14 cellular contexts compared by ENCODE assay signal in the genomic region with DNA sequence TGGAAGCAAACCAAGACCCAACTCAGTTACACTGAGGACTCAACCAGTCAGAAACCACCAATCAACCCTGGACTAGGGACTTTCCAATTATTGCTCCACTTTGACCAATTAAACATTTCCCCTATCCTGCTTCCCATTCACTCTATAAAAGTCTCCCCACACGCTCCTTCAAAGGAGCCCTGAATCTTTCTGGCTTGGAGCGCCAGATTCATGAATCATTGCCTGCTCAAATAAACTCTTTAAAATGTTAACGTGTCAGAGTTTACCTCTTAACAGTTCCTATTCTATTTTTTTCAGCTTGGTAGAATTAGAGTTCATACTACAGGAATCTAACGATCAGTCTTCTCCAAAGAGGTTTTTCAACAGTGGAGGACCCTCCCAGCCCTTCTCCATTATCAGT. TPM values are rescaled to one million over a fixed set of nuclear protein-coding genes. Genes with fewer than 3 reads are reported as not detected.
A peak's percentile ranks its signal among the peaks of the same experiment; 100 is the strongest.
DNase-seq lines count a peak whose midpoint lies in the region; ATAC-seq and TF ChIP-seq lines count a peak whose summit lies in the region.
"Had no signal": no experiment of that assay in that cellular context is flagged by ENCODE, and none has a peak within 500 bp of the region (broad histone marks: within the 10 kb centered on the region; RNA-seq: fewer than 3 reads in every experiment).

No MANE protein-coding gene starts in this region.

- in situ Hi-C loops in brain microvascular endothelial cell (cut with HindIII; ENCODE audit: low pct_ligation_motif_present, low sequenced_read_pairs): no loop called here

- intact Hi-C loops in lower lobe of right lung (cut with DNase I): no loop called here
- intact Hi-C loops in activated CD4-positive, alpha-beta T cell treated with anti-CD3 and anti-CD28 coated beads, Interleukin-2, amount 10 ng/mL, durations not matched to agents 24 days and 14 days (cut with micrococcal nuclease): no loop called here

- peak; percentile 10 for DNase-seq in DMS53 (lab: John Stamatoyannopoulos, UW)
- DNase-seq in DMS53 treated with DMSO at 0.1 percent for 48 hours (lab: John Stamatoyannopoulos, UW; ENCODE audit: unreplicated experiment): no peak
- DNase-seq in brain microvascular endothelial cell: peak; percentile 70
- no peak for DNase-seq in lower lobe of right lung
- DNase-seq in 8988T: no peak
- DNase-seq in COR-L47 (lab: John Stamatoyannopoulos, UW): no peak
- no peak for DNase-seq in activated CD4-positive, alpha-beta T cell treated with anti-CD3 and anti-CD28 coated beads, Interleukin-2, amount 10 ng/mL, durations not matched to agents 24 days and 14 days
- no peak for DNase-seq in NCI-H1930 (lab: John Stamatoyannopoulos, UW)
- DNase-seq: activated CD4-positive, alpha-beta T cell treated with anti-CD3 and anti-CD28 coated beads, Interleukin-2, amount 50 U/mL, for 4 hours; NCI-H510A had no signal

- no peaks in the 10 kb centered on the region for H3K36me3 ChIP-seq in brain microvascular endothelial cell (replicated peaks)
- no peaks in the 10 kb centered on the region for H3K36me3 ChIP-seq in lower lobe of right lung

- H3K27me3 ChIP-seq in brain microvascular endothelial cell (replicated peaks) (no peaks in the 10 kb centered on the region), lower lobe of right lung (ENCODE audit: low read depth) (no peaks in the 10 kb centered on the region)

- no peak overlapping the region for H3K27ac Mint-ChIP-seq in activated CD4-positive, alpha-beta T cell treated with anti-CD3 and anti-CD28 coated beads, Interleukin-2, amount 10 ng/mL, durations not matched to agents 24 days and 14 days
- H3K27ac Mint-ChIP-seq: activated naive CD8-positive, alpha-beta T cell had no signal

- H3K27ac ChIP-seq in brain microvascular endothelial cell (peak overlapping the region; percentile 76), lower lobe of right lung (peak overlapping the region; percentile 31)
- H3K27ac ChIP-seq: 22Rv1 had no signal

- H3K4me1 Mint-ChIP-seq in activated CD4-positive, alpha-beta T cell treated with anti-CD3 and anti-CD28 coated beads, Interleukin-2, amount 10 ng/mL, durations not matched to agents 24 days and 14 days: peaks cover 1% of the 10 kb centered on the region

- H3K9me3 ChIP-seq in lower lobe of right lung: no peaks in the 10 kb centered on the region

- ATAC-seq in lower lobe of right lung: peak in 1 of 2 donors; percentile 55

- H3K4me1 ChIP-seq in lower lobe of right lung: no peaks in the 10 kb centered on the region

- no peaks in the 10 kb centered on the region for H3K36me3 Mint-ChIP-seq in activated CD4-positive, alpha-beta T cell treated with anti-CD3 and anti-CD28 coated beads, Interleukin-2, amount 10 ng/mL, durations not matched to agents 24 days and 14 days (ENCODE audit: low read depth)
- H3K36me3 Mint-ChIP-seq: activated naive CD8-positive, alpha-beta T cell had no signal

- TF ChIP-seq CTCF in brain microvascular endothelial cell (IDR thresholded peaks at IDR 0.05; ENCODE audit: low read depth, low read length, missing control alignments) (no peak), lower lobe of right lung (IDR thresholded peaks at IDR 0.05) (no peak)

- H3K4me3 Mint-ChIP-seq in activated CD4-positive, alpha-beta T cell treated with anti-CD3 and anti-CD28 coated beads, Interleukin-2, amount 10 ng/mL, durations not matched to agents 24 days and 14 days: no peak overlapping the region
- H3K4me3 Mint-ChIP-seq: activated naive CD8-positive, alpha-beta T cell had no signal

- no peaks in the 10 kb centered on the region for H3K9me3 Mint-ChIP-seq in activated CD4-positive, alpha-beta T cell treated with anti-CD3 and anti-CD28 coated beads, Interleukin-2, amount 10 ng/mL, durations not matched to agents 24 days and 14 days

- H3K4me3 ChIP-seq in brain microvascular endothelial cell (ENCODE audit: low read depth, low read length): no peak overlapping the region
- no peak overlapping the region for H3K4me3 ChIP-seq in lower lobe of right lung

- peaks cover 6% of the 10 kb centered on the region for H3K27me3 Mint-ChIP-seq in activated CD4-positive, alpha-beta T cell treated with anti-CD3 and anti-CD28 coated beads, Interleukin-2, amount 10 ng/mL, durations not matched to agents 24 days and 14 days

RNA-seq across cellular contexts. Expression of gene SULT1C2, which starts 20.7 kb away (rescaled TPM):
- 1.2 TPM for total RNA-seq in lower lobe of right lung
- not detected in 2 replicates for total RNA-seq in activated CD4-positive, alpha-beta T cell treated with anti-CD3 and anti-CD28 coated beads, Interleukin-2, amount 10 ng/mL, durations not matched to agents 24 days and 14 days

RNA-seq across cellular contexts. Expression of gene SULT1C3, which starts 28.2 kb away (rescaled TPM):
- total RNA-seq in lower lobe of right lung: not detected
- not detected in 2 replicates for total RNA-seq in activated CD4-positive, alpha-beta T cell treated with anti-CD3 and anti-CD28 coated beads, Interleukin-2, amount 10 ng/mL, durations not matched to agents 24 days and 14 days
- total RNA-seq: posterior vena cava, temporal lobe had no signal

Comparison
In these comparisons a context has a peak if more than half of its experiments do, and no peak if none do; other contexts are left out.
1. DNase-seq: peak in DMS53 (single experiment) and brain microvascular endothelial cell (single experiment); none in DMS53 treated with DMSO at 0.1 percent for 48 hours (single experiment), lower lobe of right lung (single experiment), 8988T (single experiment), COR-L47 (single experiment), activated CD4-positive, alpha-beta T cell treated with anti-CD3 and anti-CD28 coated beads, Interleukin-2, amount 10 ng/mL, durations not matched to agents 24 days and 14 days (single experiment) and NCI-H1930 (0 of 2).